ENCODE assay signal across 25 cellular contexts in genomic region chr17:50461550-50462132, GRCh38. TPM values are rescaled to one million over a fixed set of nuclear protein-coding genes. Genes with fewer than 3 reads are reported as not detected.
"Had no signal": no experiment of that assay in that cellular context is flagged by ENCODE, and none has a peak within 500 bp of the region (broad histone marks: within the 10 kb centered on the region; RNA-seq: fewer than 3 reads in every experiment).

No MANE protein-coding gene starts in this region.

- H3K4me3 ChIP-seq: dorsolateral prefrontal cortex, heart left ventricle, neural progenitor cell, psoas muscle, right lobe of liver, vagina had no signal

- H3K27ac ChIP-seq: dorsolateral prefrontal cortex, heart left ventricle, neural progenitor cell, psoas muscle, right lobe of liver, vagina had no signal

- H3K4me3 Mint-ChIP-seq: natural killer cell; neural progenitor cell; stimulated activated naive B cell treated with anti-CD40 and anti-IgM and Interleukin-4, amounts not matched to agents 10 μg/mL and 1 μg/mL and 100 μg/mL, for 72 hours; type B pancreatic cell had no signal

- H3K27me3 ChIP-seq: dorsolateral prefrontal cortex, heart left ventricle, right lobe of liver, vagina had no signal

- H3K4me1 ChIP-seq: heart left ventricle, neural progenitor cell, psoas muscle had no signal

- H3K4me1 Mint-ChIP-seq: neural progenitor cell had no signal

- H2AFZ ChIP-seq: neural progenitor cell had no signal

- H3K9ac ChIP-seq: neural progenitor cell had no signal

- H3K36me3 Mint-ChIP-seq: natural killer cell, neural progenitor cell, type B pancreatic cell had no signal

- H3K27me3 Mint-ChIP-seq: stimulated activated naive B cell treated with anti-CD40 and anti-IgM and Interleukin-4, amounts not matched to agents 10 μg/mL and 1 μg/mL and 100 μg/mL, for 72 hours; type B pancreatic cell had no signal

- H3K36me3 ChIP-seq: neural progenitor cell, right lobe of liver, vagina had no signal

- H3K4me2 ChIP-seq: neural progenitor cell had no signal

- H3K9me3 ChIP-seq: heart left ventricle, psoas muscle, right lobe of liver, vagina had no signal

- H3K27ac Mint-ChIP-seq: natural killer cell, neural progenitor cell, type B pancreatic cell had no signal

- DNase-seq: cortex of kidney; dorsolateral prefrontal cortex; effector memory CD4-positive, alpha-beta T cell; heart left ventricle; hippocampal formation; mammary epithelial cell; natural killer cell; occipital lobe; retina; stimulated activated CD4-positive, alpha-beta T cell treated with anti-CD3 and anti-CD28 coated beads, Interleukin-15, amount 100 ng/mL, for 24 hours; stimulated activated CD4-positive, alpha-beta T cell treated with anti-CD3 and anti-CD28 coated beads, Interleukin-1b, Interleukin-23, amount 100 ng/mL, for 48 hours; stimulated activated CD4-positive, alpha-beta T cell treated with anti-CD3 and anti-CD28 coated beads, Interleukin-4, amount 100 ng/mL, for 24 hours; stimulated activated naive B cell treated with anti-CD40 and anti-IgM and Interleukin-4, amounts not matched to agents 10 μg/mL and 1 μg/mL and 100 μg/mL, for 72 hours had no signal

- H3K9me3 Mint-ChIP-seq: natural killer cell; neural progenitor cell; stimulated activated naive B cell treated with anti-CD40 and anti-IgM and Interleukin-4, amounts not matched to agents 10 μg/mL and 1 μg/mL and 100 μg/mL, for 72 hours; type B pancreatic cell had no signal

- ATAC-seq: esophagus mucosa; heart left ventricle; natural killer cell; psoas muscle; stimulated activated naive B cell treated with anti-CD40 and anti-IgM and Interleukin-4, amounts not matched to agents 10 μg/mL and 1 μg/mL and 100 μg/mL, for 72 hours had no signal

RNA-seq across cellular contexts. Expression of gene CHAD, which starts 7.0 kb away (rescaled TPM):
- total RNA-seq: esophagus mucosa, fibroblast of lung, frontal cortex, glomerular endothelial cell, kidney epithelial cell, mammary epithelial cell, myocyte, occipital lobe, vagina had no signal
- polyA plus RNA-seq: fibroblast of lung, mammary epithelial cell had no signal

RNA-seq across cellular contexts. Expression of gene MYCBPAP, which starts 46.6 kb away (rescaled TPM):
- total RNA-seq: vagina had no signal
- polyA plus RNA-seq: liver had no signal
